Comparison of ENCODE assay signal across 8 cellular contexts in genomic region chr3:15108082-15108545, GRCh38. TPM values are rescaled to one million over a fixed set of nuclear protein-coding genes. Genes with fewer than 3 reads are reported as not detected.
DNase-seq lines count a peak whose midpoint lies in the region; ATAC-seq, FAIRE-seq and TF ChIP-seq lines count a peak whose summit lies in the region.

No MANE protein-coding gene starts in this region.

- H4K20me1 ChIP-seq in mammary epithelial cell (ENCODE audit: insufficient read depth, low read length) = no peaks in the 10 kb centered on the region

- TF ChIP-seq CTCF in VCaP (conservative IDR thresholded peaks at IDR 0.05) = peak; percentile 92
- peak; percentile 78 to 95 for TF ChIP-seq CTCF in mammary epithelial cell (conservative IDR thresholded peaks at IDR 0.05 in 1 of 2, IDR thresholded peaks at IDR 0.05 in 1 of 2; ENCODE audit: extremely low read depth in 1 of 2, insufficient read depth in 1 of 2, low read depth in 1 of 2, low read length in 2 of 2)
- TF ChIP-seq CTCF in kidney (IDR thresholded peaks at IDR 0.05; ENCODE audit: borderline replicate concordance, extremely low read depth, insufficient read depth) = peak; percentile 88

- intact Hi-C loops in mammary epithelial cell (cut with micrococcal nuclease) = loop anchor here (1.0 to 5.0 kb wide), 5 partner anchors 153 to 449 kb away; no protein-coding TSS in a partner anchor
- intact Hi-C loops in kidney (cut with DNase I) = no loop called here

- peak overlapping the region; percentile 73 for H2AFZ ChIP-seq in mammary epithelial cell (ENCODE audit: low read depth, low read length)

- H3K36me3 ChIP-seq in mammary epithelial cell (ENCODE audit: insufficient read depth, low read length) (no peaks in the 10 kb centered on the region), kidney (ENCODE audit: control insufficient read depth in 1 of 2, insufficient read depth in 2 of 2, low read length in 2 of 2) (no peaks in the 10 kb centered on the region)

- DNase-seq in EL = peak; percentile 69
- peak; percentile 60 for DNase-seq in HCEC 1CT
- DNase-seq in NCI-H146 treated with DMSO at 0.1 percent for 48 hours (lab: John Stamatoyannopoulos, UW; ENCODE audit: unreplicated experiment) = peak; percentile 7
- peak; percentile 35 for DNase-seq in mammary epithelial cell
- DNase-seq in kidney = peak; percentile 89
- DNase-seq in stimulated activated CD4-positive, alpha-beta T cell treated with anti-CD3 and anti-CD28 coated beads, Interleukin-1b, Interleukin-23, amount 100 ng/mL, for 24 hours (ENCODE audit: low read depth in 4 of 4, low spot score in 1 of 4) = peak; percentile 46 to 71 (median 60)

- no peak overlapping the region; the same call in 1 of the 2 replicates for H3K27ac ChIP-seq in VCaP
- no peak overlapping the region for H3K27ac ChIP-seq in mammary epithelial cell (ENCODE audit: insufficient read depth, low read depth, low read length)
- no peak overlapping the region for H3K27ac ChIP-seq in kidney (ENCODE audit: low read depth in 2 of 2, low read length in 2 of 2)

- BruUV-seq in mammary epithelial cell (replicated peaks; lab: Mats Ljungman, UMichigan) = no TSS peak

- peak overlapping the region; percentile 65 for H3K4me2 ChIP-seq in mammary epithelial cell (ENCODE audit: insufficient read depth, low read depth, low read length)

- no peaks in the 10 kb centered on the region for H3K27me3 ChIP-seq in mammary epithelial cell (ENCODE audit: insufficient read depth, low read length)

- ATAC-seq in HG03039 (IDR thresholded peaks at IDR 0.05; ENCODE audit: unreplicated experiment) = no peak

- H3K4me3 ChIP-seq in mammary epithelial cell (replicated peaks in 1 of 3; ENCODE audit: insufficient read depth in 1 of 3, low read depth in 2 of 3, low read length in 3 of 3) (no peak overlapping the region), kidney (ENCODE audit: low read length in 2 of 2) (no peak overlapping the region)

- in situ Hi-C loops in mammary epithelial cell (cut with MboI; ENCODE audit: low sequenced_read_pairs in 2 of 2) = loop anchor here (25.0 kb wide), 1 partner anchor 304 kb away; no protein-coding TSS in a partner anchor

- H3K9me3 ChIP-seq in mammary epithelial cell (replicated peaks; ENCODE audit: insufficient read depth, low read length) (no peaks in the 10 kb centered on the region), kidney (ENCODE audit: control insufficient read depth in 1 of 2, low read length in 2 of 2) (no peaks in the 10 kb centered on the region)

- no peaks in the 10 kb centered on the region for H3K79me2 ChIP-seq in mammary epithelial cell (ENCODE audit: insufficient read depth, low read length)

- H3K4me1 ChIP-seq in mammary epithelial cell (ENCODE audit: insufficient read depth, low read length) (no peaks in the 10 kb centered on the region), kidney (ENCODE audit: control insufficient read depth in 1 of 2, insufficient read depth in 1 of 2, low read depth in 1 of 2, low read length in 2 of 2) (peaks cover 2 to 8% of the 10 kb centered on the region in 2 donors)

- dilution Hi-C loops in mammary epithelial cell (cut with HindIII; ENCODE audit: low sequenced_read_pairs) = no loop called here

- no peak for FAIRE-seq in kidney (lab: Jason Lieb, UNC)

- H3K9ac ChIP-seq in mammary epithelial cell (ENCODE audit: insufficient read depth, low read length) = no peak overlapping the region
- H3K9ac ChIP-seq in kidney (ENCODE audit: low read length in 2 of 2) = no peak overlapping the region

- CTCF ChIA-PET in mammary epithelial cell (lab: Charles Lee; ENCODE audit: low non-redundant PET) = interaction anchor here (0.6 kb wide), 1 partner anchor 53 kb away, joined by 4 read pairs; no protein-coding TSS in a partner anchor

- WGBS in mammary epithelial cell (ENCODE audit: low coverage, missing lambda C conversion rate) = 12% methylated on average over 10 of the region's 11 CpGs

RNA-seq across cellular contexts. Expression of gene RBSN, which starts 9.2 kb away (rescaled TPM):
- total RNA-seq in mammary epithelial cell = 10 to 100 TPM; 21.7 to 23.1 TPM
- 6.3 TPM for polyA plus RNA-seq in mammary epithelial cell
- polyA minus RNA-seq in mammary epithelial cell = 27.1 TPM
- total RNA-seq in kidney = 24.0 TPM
- 5.7 TPM for polyA plus RNA-seq in kidney (ENCODE audit: insufficient read depth, low read depth, low replicate concordance)

RNA-seq across cellular contexts. Expression of gene MRPS25, which starts 43.0 kb away (rescaled TPM):
- total RNA-seq in mammary epithelial cell = 10 to 100 TPM; 15.2 to 62.5 TPM
- 45.6 TPM for polyA plus RNA-seq in mammary epithelial cell
- polyA minus RNA-seq in mammary epithelial cell = 18.6 TPM
- total RNA-seq in kidney = 57.2 TPM
- polyA plus RNA-seq in kidney (ENCODE audit: insufficient read depth, low read depth, low replicate concordance) = 89.2 TPM

Comparison
In these comparisons a context has a peak if more than half of its experiments do, and no peak if none do; other contexts are left out.
1. DNase-seq: peak in every context shown above with its lines; median percentile 89 in kidney; 69 in EL; 60 in HCEC 1CT; 60 in stimulated activated CD4-positive, alpha-beta T cell treated with anti-CD3 and anti-CD28 coated beads, Interleukin-1b, Interleukin-23, amount 100 ng/mL, for 24 hours; 35 in mammary epithelial cell; 7 in NCI-H146 treated with DMSO at 0.1 percent for 48 hours.